ENCODE assay signal across 8 cellular contexts in the genomic region with DNA sequence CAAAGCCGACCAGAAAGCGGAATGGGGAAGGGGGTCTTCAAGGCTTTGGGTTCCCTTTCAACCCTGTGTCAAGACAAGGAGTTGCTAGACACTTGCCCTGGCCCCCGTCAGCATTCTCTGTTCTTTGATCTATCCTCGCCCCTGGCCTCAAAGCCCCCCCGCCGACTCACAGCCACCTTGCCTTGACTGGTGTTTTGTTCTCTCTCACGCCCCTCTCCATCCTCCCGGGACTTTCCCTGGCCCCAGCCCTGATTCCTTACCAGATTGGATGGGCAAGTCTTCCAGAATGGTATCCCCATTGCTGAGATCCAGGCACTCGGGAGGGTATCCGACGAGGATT. TPM values are rescaled to one million over a fixed set of nuclear protein-coding genes. Genes with fewer than 3 reads are reported as not detected.
DNase-seq lines count a peak whose midpoint lies in the region; FAIRE-seq and TF ChIP-seq lines count a peak whose summit lies in the region.

No MANE protein-coding gene starts in this region.

- peak overlapping the region; percentile 94 for H3K14ac ChIP-seq in H9 (ENCODE audit: insufficient read depth, low read length)

- H4K91ac ChIP-seq in H9 (ENCODE audit: insufficient read length, low read depth, low read length), result no peak overlapping the region

- no peaks in the 10 kb centered on the region for H3K27me3 ChIP-seq in H9 (ENCODE audit: insufficient read depth, low read length)
- H3K27me3 ChIP-seq in SU-DHL-6 (ENCODE audit: low read length), result no peaks in the 10 kb centered on the region
- peaks cover 0 to 2% of the 10 kb centered on the region in 2 experiments for H3K27me3 ChIP-seq in endothelial cell of umbilical vein (ENCODE audit: control insufficient read depth in 2 of 2, insufficient read depth in 2 of 2, low read length in 2 of 2)
- H3K27me3 ChIP-seq in neutrophil, result no peaks in the 10 kb centered on the region

- no peak overlapping the region for H3T11ph ChIP-seq in H9 (ENCODE audit: low read length)

- H3K27ac ChIP-seq in H9 (ENCODE audit: insufficient read length, low read depth, low read length), result peak overlapping the region; percentile 77
- no peak overlapping the region for H3K27ac ChIP-seq in SU-DHL-6 (ENCODE audit: low read depth, low read length)
- peak overlapping the region; percentile 57 for H3K27ac ChIP-seq in endothelial cell of umbilical vein (ENCODE audit: insufficient read depth, low read depth, low read length)
- peak overlapping the region; percentile 92 for H3K27ac ChIP-seq in neutrophil

- H2AFZ ChIP-seq in H9 (ENCODE audit: low read length) (no peak overlapping the region), SU-DHL-6 (ENCODE audit: low read depth, low read length, severe bottlenecking) (peak overlapping the region; percentile 37), endothelial cell of umbilical vein (ENCODE audit: low read depth, low read length) (peak overlapping the region; percentile 92)

- peak overlapping the region; percentile 98 for H3K9ac ChIP-seq in H9 (ENCODE audit: extremely low read depth, insufficient read length, low read length)
- H3K9ac ChIP-seq in SU-DHL-6 (ENCODE audit: low read length), result no peak overlapping the region
- peak overlapping the region; percentile 83 for H3K9ac ChIP-seq in endothelial cell of umbilical vein (replicated peaks; ENCODE audit: extremely low read depth, insufficient read depth, low read length)

- H3K9me3 Mint-ChIP-seq in H9, result no peaks in the 10 kb centered on the region; a peak in 1 of 5 replicates

- H3F3A ChIP-seq in SU-DHL-6 (ENCODE audit: insufficient read depth), result 0 out of 2 replicates have a peak, but pooled peaks cover 3% of the 10 kb centered on the region

- H2BK15ac ChIP-seq in H9 (ENCODE audit: low read depth, low read length), result no peak overlapping the region

- no peaks in the 10 kb centered on the region for H3K9me1 ChIP-seq in endothelial cell of umbilical vein (replicated peaks; ENCODE audit: control insufficient read depth, extremely low read depth, insufficient read depth, low read length)

- no peak overlapping the region for H3K23ac ChIP-seq in H9 (ENCODE audit: insufficient read length, low read depth, low read length)

- no peaks in the 10 kb centered on the region for H3K79me1 ChIP-seq in H9 (ENCODE audit: insufficient read depth, low read depth, low read length, poor library complexity, severe bottlenecking)

- H3K4ac ChIP-seq in H9 (ENCODE audit: low read depth, low read length), result no peak overlapping the region

- H3K4me3 ChIP-seq in SU-DHL-6 (ENCODE audit: insufficient read depth, low read length, poor library complexity, severe bottlenecking), result no peak overlapping the region
- peak overlapping the region; percentile 40 to 95 (median 74) for H3K4me3 ChIP-seq in endothelial cell of umbilical vein (replicated peaks in 1 of 3; ENCODE audit: insufficient read depth in 1 of 3, low read depth in 1 of 3, low read length in 3 of 3)
- H3K4me3 ChIP-seq in neutrophil (ENCODE audit: low read depth in 1 of 2, low read length in 1 of 2), result peak overlapping the region; percentile 90 to 99

- FAIRE-seq in endothelial cell of umbilical vein (lab: Jason Lieb, UNC) (no peak), D721Med (lab: Jason Lieb, UNC) (no peak)

- POLR2A ChIA-PET in endothelial cell of umbilical vein (lab: Charles Lee), result no interaction called here

- H2BK12ac ChIP-seq in H9 (ENCODE audit: insufficient read length, low read depth, low read length), result no peak overlapping the region

- H3K9me2 ChIP-seq in SU-DHL-6 (replicated peaks; ENCODE audit: insufficient read depth, low read length), result no peaks in the 10 kb centered on the region

- H2BK5ac ChIP-seq in H9 (ENCODE audit: insufficient read length, low read length), result peak overlapping the region; percentile 9

- peak overlapping the region; percentile 15 for H4K5ac ChIP-seq in H9 (ENCODE audit: insufficient read length, low read depth, low read length)

- H2BK20ac ChIP-seq in H9 (ENCODE audit: low read depth, low read length, poor library complexity, severe bottlenecking), result no peak overlapping the region

- peak overlapping the region; percentile 63 for H3K4me2 ChIP-seq in H9 (ENCODE audit: insufficient read depth, insufficient read length, low read length)
- H3K4me2 ChIP-seq in SU-DHL-6 (ENCODE audit: low read depth, low read length, poor library complexity, severe bottlenecking), result no peak overlapping the region
- peak overlapping the region; percentile 91 for H3K4me2 ChIP-seq in endothelial cell of umbilical vein (ENCODE audit: insufficient read depth, low read length)

- H3K18ac ChIP-seq in H9 (ENCODE audit: insufficient read length, low read depth, low read length), result peak overlapping the region; percentile 96

- no peak overlapping the region for H2BK120ac ChIP-seq in H9 (ENCODE audit: low read depth, low read length, poor library complexity, severe bottlenecking)

- dilution Hi-C loops in endothelial cell of umbilical vein (cut with MboI; ENCODE audit: extremely low pct_ligation_motif_present, low sequenced_read_pairs), result no loop called here

- H4K8ac ChIP-seq in H9 (replicated peaks; ENCODE audit: insufficient read length, low read depth, low read length), result no peak overlapping the region

- no peaks in the 10 kb centered on the region for H3K36me3 ChIP-seq in SU-DHL-6 (ENCODE audit: low read length)
- peaks cover 6 to 12% of the 10 kb centered on the region in 2 experiments for H3K36me3 ChIP-seq in endothelial cell of umbilical vein (ENCODE audit: control insufficient read depth in 2 of 2, extremely low read depth in 1 of 2, insufficient read depth in 2 of 2, low read length in 2 of 2)
- peaks cover 22% of the 10 kb centered on the region for H3K36me3 ChIP-seq in neutrophil

- H3K79me2 ChIP-seq in H9 (ENCODE audit: insufficient read depth, low read length) (peaks cover 10% of the 10 kb centered on the region; the same call in 1 of the 2 replicates), SU-DHL-6 (ENCODE audit: insufficient read depth, low read length) (no peaks in the 10 kb centered on the region), endothelial cell of umbilical vein (ENCODE audit: control insufficient read depth, insufficient read depth, low read length) (peaks cover 44% of the 10 kb centered on the region)

- no peak for TF ChIP-seq POLR2A in endothelial cell of umbilical vein (IDR thresholded peaks at IDR 0.05; ENCODE audit: low read depth, low read length)

- no CpG with 5 or more reads among the region's 11 CpGs for WGBS in H9 (ENCODE audit: extremely low coverage, insufficient read length, low lambda C conversion rate)

- H4K20me1 ChIP-seq in H9 (ENCODE audit: control insufficient read depth, insufficient read depth, insufficient read length) (no peaks in the 10 kb centered on the region), SU-DHL-6 (ENCODE audit: low read depth, low read length) (no peaks in the 10 kb centered on the region), endothelial cell of umbilical vein (replicated peaks; ENCODE audit: control insufficient read depth, extremely low read depth, insufficient read depth, low read length) (peaks cover 7% of the 10 kb centered on the region)

- peaks cover 1% of the 10 kb centered on the region for H3K27me3 Mint-ChIP-seq in H9 (ENCODE audit: low read depth)

- H3K36me3 Mint-ChIP-seq in H9 (ENCODE audit: insufficient read depth in 1 of 3, low read depth in 3 of 3), result peaks cover 13 to 28% (median 20%) of the 10 kb centered on the region in 3 experiments; a peak in 6 of 7 replicates

- no peak overlapping the region for H2AK5ac ChIP-seq in H9 (ENCODE audit: insufficient read length, low read length)

- no peak for TF ChIP-seq CTCF in H9 (conservative IDR thresholded peaks at IDR 0.05)
- TF ChIP-seq CTCF in SU-DHL-6 (IDR thresholded peaks at IDR 0.05; ENCODE audit: insufficient read depth, low read length, poor library complexity, severe bottlenecking), result no peak
- TF ChIP-seq CTCF in endothelial cell of umbilical vein (IDR thresholded peaks at IDR 0.05; ENCODE audit: extremely low read depth in 1 of 2, insufficient read depth in 1 of 2, low read depth in 1 of 2, low read length in 2 of 2), result no peak
- TF ChIP-seq CTCF in neutrophil (IDR thresholded peaks at IDR 0.05), result no peak
- no peak for TF ChIP-seq CTCF in D721Med (IDR thresholded peaks at IDR 0.05; ENCODE audit: insufficient read depth, missing control alignments)

- H3K27ac Mint-ChIP-seq in H9, result peak overlapping the region; percentile 99

- H3K4me1 ChIP-seq in H9 (ENCODE audit: insufficient read depth, low read length) (peaks cover 3% of the 10 kb centered on the region; the same call in 1 of the 2 replicates), endothelial cell of umbilical vein (ENCODE audit: control insufficient read depth, extremely low read depth, insufficient read depth, low read length) (peaks cover 15% of the 10 kb centered on the region), neutrophil (ENCODE audit: control insufficient read depth in 1 of 2, insufficient read depth in 1 of 2, low read depth in 1 of 2, low read length in 1 of 2) (peaks cover 77 to 87% of the 10 kb centered on the region in 2 experiments)

- H3K23me2 ChIP-seq in H9 (ENCODE audit: insufficient read length, low read depth, low read length, poor library complexity, severe bottlenecking), result peaks cover 11% of the 10 kb centered on the region

- H3K4me1 Mint-ChIP-seq in H9, result peaks cover 41 to 45% of the 10 kb centered on the region in 2 experiments

- H3K4me3 Mint-ChIP-seq in H9, result peak overlapping the region; percentile 99 to 100

- BruUV-seq in endothelial cell of umbilical vein (replicated peaks; lab: Mats Ljungman, UMichigan), result no TSS peak

- intact Hi-C loops in endothelial cell of umbilical vein (cut with micrococcal nuclease), result loop anchor here (1.0 to 5.0 kb wide), 6 partner anchors 27 to 449 kb away; partner anchors contain the start of gene CD55

- no peak overlapping the region for H3K56ac ChIP-seq in H9 (ENCODE audit: insufficient read length, low read depth, low read length)

- CTCF ChIA-PET in endothelial cell of umbilical vein (lab: Charles Lee), result interaction anchor here (0.7 to 2.2 kb wide), 8 partner anchors 10 to 449 kb away, joined by 3 to 11 read pairs (median 4); no protein-coding TSS in a partner anchor

- H3K9me3 ChIP-seq in H9 (ENCODE audit: control insufficient read depth, low read depth, low read length) (no peaks in the 10 kb centered on the region), SU-DHL-6 (ENCODE audit: insufficient read depth, low read length) (no peaks in the 10 kb centered on the region), endothelial cell of umbilical vein (replicated peaks; ENCODE audit: control insufficient read depth, insufficient read depth, low read length) (no peaks in the 10 kb centered on the region), neutrophil (no peaks in the 10 kb centered on the region)

- DNase-seq in H9, result no peak
- no peak for DNase-seq in endothelial cell of umbilical vein (ENCODE audit: low read depth, low spot score)
- DNase-seq in D721Med (ENCODE audit: insufficient read length, low spot score), result no peak
- DNase-seq in mesenteric fat pad (ENCODE audit: low spot score), result no peak
- no peak for DNase-seq in RPMI8226
- no peak for DNase-seq in NCI-H2227 treated with DMSO at 0.1 percent for 48 hours (lab: John Stamatoyannopoulos, UW)

RNA-seq across cellular contexts. Expression of gene YOD1, which starts 0.6 kb away (rescaled TPM):
- total RNA-seq in H9 (2021), result 8.6 and 9.4 TPM in 2 replicates
- total RNA-seq in endothelial cell of umbilical vein, result 5.6 and 5.9 TPM in 2 replicates
- polyA plus RNA-seq in endothelial cell of umbilical vein, result 0.81 and 1.2 TPM in 2 replicates
- polyA plus RNA-seq in endothelial cell of umbilical vein (2011; cell fraction: cytosol; rRNA removed), result 1.2 and 1.5 TPM in 2 replicates
- polyA plus RNA-seq in endothelial cell of umbilical vein (2011; cell fraction: nucleus; rRNA removed), result 4.3 and 5.6 TPM in 2 replicates
- polyA plus RNA-seq in endothelial cell of umbilical vein (2012), result 2.0 and 2.9 TPM in 2 replicates
- polyA minus RNA-seq in endothelial cell of umbilical vein, result 2.5 and 3.4 TPM in 2 replicates
- polyA minus RNA-seq in endothelial cell of umbilical vein (2011; cell fraction: cytosol; rRNA and poly(A)+ RNA removed), result 9.3 TPM
- 10.1 and 14.0 TPM in 2 replicates for polyA minus RNA-seq in endothelial cell of umbilical vein (2011; cell fraction: nucleus; rRNA and poly(A)+ RNA removed)
- 5.4 TPM for total RNA-seq in mesenteric fat pad

RNA-seq across cellular contexts. Expression of gene PFKFB2, which starts 2.7 kb away (rescaled TPM):
- 13.2 and 14.6 TPM in 2 replicates for total RNA-seq in H9 (2021)
- 1.8 and 2.0 TPM in 2 replicates for total RNA-seq in endothelial cell of umbilical vein
- polyA plus RNA-seq in endothelial cell of umbilical vein, result 0.70 and 0.78 TPM in 2 replicates
- 0.43 and 0.48 TPM in 2 replicates for polyA plus RNA-seq in endothelial cell of umbilical vein (2011; cell fraction: cytosol; rRNA removed)
- polyA plus RNA-seq in endothelial cell of umbilical vein (2011; cell fraction: nucleus; rRNA removed), result 2.2 and 2.4 TPM in 2 replicates
- polyA plus RNA-seq in endothelial cell of umbilical vein (2012), result 1.0 and 1.3 TPM in 2 replicates
- polyA minus RNA-seq in endothelial cell of umbilical vein, result 1.4 and 3.5 TPM in 2 replicates
- 11.9 TPM for polyA minus RNA-seq in endothelial cell of umbilical vein (2011; cell fraction: cytosol; rRNA and poly(A)+ RNA removed)
- polyA minus RNA-seq in endothelial cell of umbilical vein (2011; cell fraction: nucleus; rRNA and poly(A)+ RNA removed), result 0.96 and 1.5 TPM in 2 replicates
- total RNA-seq in mesenteric fat pad, result 11.1 TPM

RNA-seq across cellular contexts. Expression of gene C1orf116, which starts 17.8 kb away (rescaled TPM):
- total RNA-seq in H9 (2021) (0.48 and 0.55 TPM in 2 replicates), endothelial cell of umbilical vein (0.07 TPM in 1 of 2 replicates, not detected in the other), mesenteric fat pad (0.10 TPM)
- not detected in 2 replicates for polyA plus RNA-seq in endothelial cell of umbilical vein
- polyA plus RNA-seq in endothelial cell of umbilical vein (2011; cell fraction: cytosol; rRNA removed), result not detected in 2 replicates
- polyA plus RNA-seq in endothelial cell of umbilical vein (2011; cell fraction: nucleus; rRNA removed), result 0.03 and 0.07 TPM in 2 replicates
- polyA plus RNA-seq in endothelial cell of umbilical vein (2012), result not detected in 2 replicates
- polyA minus RNA-seq in endothelial cell of umbilical vein, result not detected in 2 replicates
- not detected for polyA minus RNA-seq in endothelial cell of umbilical vein (2011; cell fraction: cytosol; rRNA and poly(A)+ RNA removed)
- 0.19 TPM in 1 of 2 replicates, not detected in the other for polyA minus RNA-seq in endothelial cell of umbilical vein (2011; cell fraction: nucleus; rRNA and poly(A)+ RNA removed)

RNA-seq across cellular contexts. Expression of gene C4BPB, which starts 38.3 kb away (rescaled TPM):
- total RNA-seq in H9 (2021) (not detected in 2 replicates), endothelial cell of umbilical vein (not detected in 2 replicates), mesenteric fat pad (2.6 TPM)
- not detected in 2 replicates for polyA plus RNA-seq in endothelial cell of umbilical vein
- polyA plus RNA-seq in endothelial cell of umbilical vein (2011; cell fraction: cytosol; rRNA removed), result not detected in 2 replicates
- polyA plus RNA-seq in endothelial cell of umbilical vein (2011; cell fraction: nucleus; rRNA removed), result 0.06 TPM in 1 of 2 replicates, not detected in the other
- polyA plus RNA-seq in endothelial cell of umbilical vein (2012), result not detected in 2 replicates
- not detected in 2 replicates for polyA minus RNA-seq in endothelial cell of umbilical vein
- 105 TPM for polyA minus RNA-seq in endothelial cell of umbilical vein (2011; cell fraction: cytosol; rRNA and poly(A)+ RNA removed)
- polyA minus RNA-seq in endothelial cell of umbilical vein (2011; cell fraction: nucleus; rRNA and poly(A)+ RNA removed), result 0.58 and 1.5 TPM in 2 replicates

RNA-seq across cellular contexts. Expression of gene C4BPA, which starts 53.6 kb away (rescaled TPM):
- total RNA-seq in H9 (2021) (not detected in 2 replicates), endothelial cell of umbilical vein (not detected in 2 replicates), mesenteric fat pad (not detected)
- polyA plus RNA-seq in endothelial cell of umbilical vein, result not detected in 2 replicates
- not detected in 2 replicates for polyA plus RNA-seq in endothelial cell of umbilical vein (2011; cell fraction: cytosol; rRNA removed)
- polyA plus RNA-seq in endothelial cell of umbilical vein (2011; cell fraction: nucleus; rRNA removed), result not detected in 2 replicates
- polyA plus RNA-seq in endothelial cell of umbilical vein (2012), result not detected in 2 replicates
- polyA minus RNA-seq in endothelial cell of umbilical vein, result not detected in 2 replicates
- 0.51 TPM for polyA minus RNA-seq in endothelial cell of umbilical vein (2011; cell fraction: cytosol; rRNA and poly(A)+ RNA removed)
- not detected in 2 replicates for polyA minus RNA-seq in endothelial cell of umbilical vein (2011; cell fraction: nucleus; rRNA and poly(A)+ RNA removed)
